Comparison of ENCODE assay signal across 18 cellular contexts in genomic region chr14:38342803-38343202, GRCh38.
A peak's percentile ranks its signal among the peaks of the same experiment; 100 is the strongest.
DNase-seq lines count a peak whose midpoint lies in the region; ATAC-seq and TF ChIP-seq lines count a peak whose summit lies in the region.
"Had no signal": no experiment of that assay in that cellular context is flagged by ENCODE, and none has a peak within 500 bp of the region (broad histone marks: within the 10 kb centered on the region; RNA-seq: fewer than 3 reads in every experiment).

No MANE protein-coding gene starts in this region.

- no peak overlapping the region for H2AFZ ChIP-seq in SK-N-SH (ENCODE audit: low read depth)

- H3K27me3 ChIP-seq in kidney epithelial cell (ENCODE audit: control insufficient read depth, insufficient read depth, low read length) (no peaks in the 10 kb centered on the region), adrenal gland (no peaks in the 10 kb centered on the region), SK-N-SH (ENCODE audit: insufficient read depth) (no peaks in the 10 kb centered on the region)
- H3K27me3 ChIP-seq: pancreas, upper lobe of right lung had no signal

- intact Hi-C loops in adrenal gland (cut with DNase I), result no loop called here

- TF ChIP-seq RAD21 in SK-N-SH (IDR thresholded peaks at IDR 0.05; ENCODE audit: low read length), result no peak

- no peak overlapping the region for H3K27ac Mint-ChIP-seq in activated T-cell treated with anti-CD3 and anti-CD28 coated beads, Interleukin-2, amount 50 U/mL, for 72 hours
- H3K27ac Mint-ChIP-seq in activated naive CD8-positive, alpha-beta T cell treated with anti-CD3 and anti-CD28 coated beads, Interleukin-2, amount 50 U/mL, for 24 hours, result no peak overlapping the region
- H3K27ac Mint-ChIP-seq: B cell; dendritic cell treated with granulocyte-macrophage colony-stimulating factor and Interleukin-4, amounts not matched to agents 40 ng/mL and 50 ng/mL, for 4 days had no signal

- H3K4me2 ChIP-seq in SK-N-SH, result no peak overlapping the region

- ATAC-seq in activated T-cell treated with anti-CD3 and anti-CD28 coated beads, Interleukin-2, amount 50 U/mL, for 72 hours (replicated peaks in 1 of 2), result no peak
- ATAC-seq in activated naive CD8-positive, alpha-beta T cell treated with anti-CD3 and anti-CD28 coated beads, Interleukin-2, amount 50 U/mL, for 24 hours, result no peak
- ATAC-seq: pancreas; stimulated activated naive CD8-positive, alpha-beta T cell treated with anti-CD3 and anti-CD28 coated beads, Interleukin-15, Interleukin-2, amounts not matched to agents 100 U/mL and 50 U/mL, for 24 hours; upper lobe of right lung had no signal

- DNase-seq in AG09309 (ENCODE audit: low read depth) (peak; percentile 80), HS-27A (ENCODE audit: low read depth) (peak; percentile 59), amniotic stem cell (lab: John Stamatoyannopoulos, UW) (peak; percentile 41), kidney epithelial cell (ENCODE audit: low read depth) (peak; percentile 55), adrenal gland (no peak), SK-N-SH (no peak)
- no peak for DNase-seq in activated T-cell treated with anti-CD3 and anti-CD28 coated beads, Interleukin-2, amount 50 U/mL, for 72 hours
- DNase-seq in activated naive CD8-positive, alpha-beta T cell treated with anti-CD3 and anti-CD28 coated beads, Interleukin-2, amount 50 U/mL, for 24 hours, result no peak
- DNase-seq: activated CD4-positive, alpha-beta T cell treated with anti-CD3 and anti-CD28 coated beads, Interleukin-2, amount 50 U/mL, for 4 hours; DMS 273 treated with DMSO at 0.1 percent for 48 hours; hippocampal formation; NCI-H1930; NCI-H524; pancreas; stimulated activated naive CD8-positive, alpha-beta T cell treated with anti-CD3 and anti-CD28 coated beads, Interleukin-15, Interleukin-2, amounts not matched to agents 100 U/mL and 50 U/mL, for 24 hours; upper lobe of right lung had no signal

- TF ChIP-seq EP300 in SK-N-SH (IDR thresholded peaks at IDR 0.05; ENCODE audit: borderline replicate concordance in 1 of 2, low read depth in 1 of 2, low read length in 1 of 2), result no peak

- no peak for TF ChIP-seq POLR2A in adrenal gland (IDR thresholded peaks at IDR 0.05)

- H3F3A ChIP-seq in SK-N-SH (replicated peaks; ENCODE audit: insufficient read depth), result no peaks in the 10 kb centered on the region

- H3K36me3 Mint-ChIP-seq in activated T-cell treated with anti-CD3 and anti-CD28 coated beads, Interleukin-2, amount 50 U/mL, for 72 hours (ENCODE audit: insufficient read depth in 2 of 2), result no peaks in the 10 kb centered on the region
- no peaks in the 10 kb centered on the region for H3K36me3 Mint-ChIP-seq in activated naive CD8-positive, alpha-beta T cell treated with anti-CD3 and anti-CD28 coated beads, Interleukin-2, amount 50 U/mL, for 24 hours (ENCODE audit: low read depth)

- no peak overlapping the region for H3K4me3 Mint-ChIP-seq in activated T-cell treated with anti-CD3 and anti-CD28 coated beads, Interleukin-2, amount 50 U/mL, for 72 hours
- no peak overlapping the region for H3K4me3 Mint-ChIP-seq in activated naive CD8-positive, alpha-beta T cell treated with anti-CD3 and anti-CD28 coated beads, Interleukin-2, amount 50 U/mL, for 24 hours
- H3K4me3 Mint-ChIP-seq: B cell; dendritic cell treated with granulocyte-macrophage colony-stimulating factor and Interleukin-4, amounts not matched to agents 40 ng/mL and 50 ng/mL, for 4 days had no signal

- TF ChIP-seq CTCF in AG09309 (IDR thresholded peaks at IDR 0.05; ENCODE audit: control insufficient read depth, insufficient read depth, low read depth, low read length, missing control alignments) (no peak), kidney epithelial cell (IDR thresholded peaks at IDR 0.05; ENCODE audit: insufficient read depth, low read length, poor library complexity, severe bottlenecking) (no peak), adrenal gland (IDR thresholded peaks at IDR 0.05) (no peak), SK-N-SH (IDR thresholded peaks at IDR 0.05) (no peak)

- H3K4me1 ChIP-seq in adrenal gland (replicated peaks in 1 of 2), result no peaks in the 10 kb centered on the region
- no peaks in the 10 kb centered on the region for H3K4me1 ChIP-seq in SK-N-SH (ENCODE audit: control insufficient read depth in 1 of 2, insufficient read depth in 2 of 2, low read depth in 1 of 2, low read length in 1 of 2)
- H3K4me1 ChIP-seq: pancreas, upper lobe of right lung had no signal

- H3K9me2 ChIP-seq in SK-N-SH, result no peaks in the 10 kb centered on the region

- H3K4me1 Mint-ChIP-seq in activated T-cell treated with anti-CD3 and anti-CD28 coated beads, Interleukin-2, amount 50 U/mL, for 72 hours (ENCODE audit: low read depth), result no peaks in the 10 kb centered on the region
- no peaks in the 10 kb centered on the region for H3K4me1 Mint-ChIP-seq in activated naive CD8-positive, alpha-beta T cell treated with anti-CD3 and anti-CD28 coated beads, Interleukin-2, amount 50 U/mL, for 24 hours
- H3K4me1 Mint-ChIP-seq: B cell had no signal

- POLR2A ChIA-PET in SK-N-SH (lab: Yijun Ruan, JAX), result no interaction called here

- H3K36me3 ChIP-seq in kidney epithelial cell (ENCODE audit: control insufficient read depth, insufficient read depth, low read length), result no peaks in the 10 kb centered on the region
- H3K36me3 ChIP-seq in adrenal gland (replicated peaks in 1 of 2), result no peaks in the 10 kb centered on the region
- H3K36me3 ChIP-seq in SK-N-SH (replicated peaks in 1 of 2; ENCODE audit: control insufficient read depth in 1 of 2, insufficient read depth in 2 of 2, low read length in 1 of 2), result no peaks in the 10 kb centered on the region
- H3K36me3 ChIP-seq: pancreas, upper lobe of right lung had no signal

- H3K79me2 ChIP-seq in SK-N-SH (ENCODE audit: insufficient read depth), result no peaks in the 10 kb centered on the region

- H4K20me1 ChIP-seq in SK-N-SH (ENCODE audit: insufficient read depth), result no peaks in the 10 kb centered on the region

- H3K27me3 Mint-ChIP-seq in activated T-cell treated with anti-CD3 and anti-CD28 coated beads, Interleukin-2, amount 50 U/mL, for 72 hours (ENCODE audit: low read depth), result peaks cover 6% of the 10 kb centered on the region
- peaks cover 7% of the 10 kb centered on the region for H3K27me3 Mint-ChIP-seq in activated naive CD8-positive, alpha-beta T cell treated with anti-CD3 and anti-CD28 coated beads, Interleukin-2, amount 50 U/mL, for 24 hours
- H3K27me3 Mint-ChIP-seq: B cell; dendritic cell treated with granulocyte-macrophage colony-stimulating factor and Interleukin-4, amounts not matched to agents 40 ng/mL and 50 ng/mL, for 4 days had no signal

- H3K9ac ChIP-seq in SK-N-SH, result no peak overlapping the region

- no peaks in the 10 kb centered on the region for H3K9me3 ChIP-seq in adrenal gland (replicated peaks in 1 of 3)
- H3K9me3 ChIP-seq in SK-N-SH, result no peaks in the 10 kb centered on the region
- H3K9me3 ChIP-seq: pancreas, upper lobe of right lung had no signal

- peaks cover 0 to 1% of the 10 kb centered on the region in 2 donors for H3K9me3 Mint-ChIP-seq in activated T-cell treated with anti-CD3 and anti-CD28 coated beads, Interleukin-2, amount 50 U/mL, for 72 hours
- no peaks in the 10 kb centered on the region for H3K9me3 Mint-ChIP-seq in activated naive CD8-positive, alpha-beta T cell treated with anti-CD3 and anti-CD28 coated beads, Interleukin-2, amount 50 U/mL, for 24 hours
- H3K9me3 Mint-ChIP-seq: dendritic cell treated with granulocyte-macrophage colony-stimulating factor and Interleukin-4, amounts not matched to agents 40 ng/mL and 50 ng/mL, for 4 days had no signal

- H3K4me3 ChIP-seq in AG09309 (ENCODE audit: control insufficient read depth, low read depth, low read length) (no peak overlapping the region), kidney epithelial cell (ENCODE audit: low read depth, low read length) (no peak overlapping the region), adrenal gland (no peak overlapping the region), SK-N-SH (ENCODE audit: low read depth in 2 of 2, low read length in 1 of 2) (no peak overlapping the region)
- H3K4me3 ChIP-seq: pancreas, upper lobe of right lung had no signal

- H3K27ac ChIP-seq in adrenal gland (no peak overlapping the region), SK-N-SH (ENCODE audit: low read depth in 2 of 2, low read length in 1 of 2) (no peak overlapping the region)
- H3K27ac ChIP-seq: pancreas, upper lobe of right lung had no signal

- CTCF ChIA-PET in SK-N-SH (lab: Yijun Ruan, JAX), result no interaction called here

TF ChIP-seq in SK-N-SH, 30 proteins besides CTCF, POLR2A, EP300 and RAD21 (continues in another document):
- TF ChIP-seq CHD2 (IDR thresholded peaks at IDR 0.05; ENCODE audit: low read length, partially characterized antibody) (no peak), RFX5 (IDR thresholded peaks at IDR 0.05; ENCODE audit: low read length) (no peak), NFIC (IDR thresholded peaks at IDR 0.05; ENCODE audit: borderline replicate concordance) (no peak), JUND (IDR thresholded peaks at IDR 0.05) (no peak), TEAD4 (IDR thresholded peaks at IDR 0.05; ENCODE audit: borderline replicate concordance, insufficient read depth) (no peak), SIN3A (IDR thresholded peaks at IDR 0.05; ENCODE audit: borderline replicate concordance, low read depth, low read length) (no peak), POLR2AphosphoS5 (IDR thresholded peaks at IDR 0.05; ENCODE audit: low read depth, low read length) (no peak), MEF2A (IDR thresholded peaks at IDR 0.05; ENCODE audit: borderline replicate concordance, low read depth) (no peak), ELF1 (IDR thresholded peaks at IDR 0.05) (no peak), GATA2 (CRISPR knock-in tag; IDR thresholded peaks at IDR 0.05) (no peak), TCF12 (IDR thresholded peaks at IDR 0.05) (no peak), TAF1 (IDR thresholded peaks at IDR 0.05; ENCODE audit: borderline replicate concordance, low read depth, low read length) (no peak), FOSL2 (IDR thresholded peaks at IDR 0.05; ENCODE audit: borderline replicate concordance, low read depth) (no peak), NRF1 (IDR thresholded peaks at IDR 0.05; ENCODE audit: low read depth, low read length) (no peak)
- TF ChIP-seq, protein P1, sequence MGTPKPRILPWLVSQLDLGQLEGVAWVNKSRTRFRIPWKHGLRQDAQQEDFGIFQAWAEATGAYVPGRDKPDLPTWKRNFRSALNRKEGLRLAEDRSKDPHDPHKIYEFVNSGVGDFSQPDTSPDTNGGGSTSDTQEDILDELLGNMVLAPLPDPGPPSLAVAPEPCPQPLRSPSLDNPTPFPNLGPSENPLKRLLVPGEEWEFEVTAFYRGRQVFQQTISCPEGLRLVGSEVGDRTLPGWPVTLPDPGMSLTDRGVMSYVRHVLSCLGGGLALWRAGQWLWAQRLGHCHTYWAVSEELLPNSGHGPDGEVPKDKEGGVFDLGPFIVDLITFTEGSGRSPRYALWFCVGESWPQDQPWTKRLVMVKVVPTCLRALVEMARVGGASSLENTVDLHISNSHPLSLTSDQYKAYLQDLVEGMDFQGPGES (IDR thresholded peaks at IDR 0.05; ENCODE audit: low read depth, low read length), result no peak

Comparison
In these comparisons a context has a peak if more than half of its experiments do, and no peak if none do; other contexts are left out.
1. DNase-seq: peak in AG09309 (single experiment), HS-27A (single experiment), amniotic stem cell (single experiment) and kidney epithelial cell (single experiment); none in activated T-cell treated with anti-CD3 and anti-CD28 coated beads, Interleukin-2, amount 50 U/mL, for 72 hours (0 of 2), adrenal gland (0 of 7), SK-N-SH (single experiment) and activated naive CD8-positive, alpha-beta T cell treated with anti-CD3 and anti-CD28 coated beads, Interleukin-2, amount 50 U/mL, for 24 hours (single experiment).